14 cellular contexts compared by ENCODE assay signal in genomic region chr9:35042081-35042604, GRCh38. TPM values are rescaled to one million over a fixed set of nuclear protein-coding genes. Genes with fewer than 3 reads are reported as not detected.
A peak's percentile ranks its signal among the peaks of the same experiment; 100 is the strongest.
DNase-seq lines count a peak whose midpoint lies in the region; ATAC-seq and TF ChIP-seq lines count a peak whose summit lies in the region.
"Had no signal": no experiment of that assay in that cellular context is flagged by ENCODE, and none has a peak within 500 bp of the region (broad histone marks: within the 10 kb centered on the region; RNA-seq: fewer than 3 reads in every experiment).

No MANE protein-coding gene starts in this region.

- peaks cover 35% of the 10 kb centered on the region for H3K4me1 Mint-ChIP-seq in HFFc6 (ENCODE audit: low read depth)

- H3K27me3 Mint-ChIP-seq in HFFc6 (ENCODE audit: insufficient read depth), result peaks cover 5% of the 10 kb centered on the region
- H3K27me3 Mint-ChIP-seq: central memory CD8-positive, alpha-beta T cell; IgD-negative memory B cell had no signal

- no peaks in the 10 kb centered on the region for H3K9me3 Mint-ChIP-seq in HFFc6
- H3K9me3 Mint-ChIP-seq: central memory CD8-positive, alpha-beta T cell; IgD-negative memory B cell had no signal

- no peaks in the 10 kb centered on the region for H3K27me3 ChIP-seq in PC-9 (ENCODE audit: insufficient read depth, low read depth)
- H3K27me3 ChIP-seq: left lung, pancreas had no signal

- H4K20me1 ChIP-seq in PC-9 (ENCODE audit: insufficient read depth), result no peaks in the 10 kb centered on the region

- H3K4me3 Mint-ChIP-seq in HFFc6, result no peak overlapping the region
- H3K4me3 Mint-ChIP-seq: central memory CD8-positive, alpha-beta T cell; IgD-negative memory B cell had no signal

- no peak overlapping the region for H2AFZ ChIP-seq in PC-9

- no peaks in the 10 kb centered on the region for H3K36me3 ChIP-seq in PC-9 (ENCODE audit: low read depth)

- H3F3A ChIP-seq in PC-9 (ENCODE audit: insufficient read depth, low read depth), result peaks cover 10% of the 10 kb centered on the region; the same call in 1 of the 2 replicates

- H3K9me3 ChIP-seq in PC-9 (ENCODE audit: insufficient read depth, low read depth), result no peaks in the 10 kb centered on the region
- H3K9me3 ChIP-seq: left lung, pancreas had no signal

- no peak overlapping the region for H3K27ac ChIP-seq in PC-9
- peak overlapping the region; percentile 68 for H3K27ac ChIP-seq in epithelial cell of prostate
- H3K27ac ChIP-seq: left lung, pancreas had no signal

- ATAC-seq in GM19452 (IDR thresholded peaks at IDR 0.05; ENCODE audit: unreplicated experiment), result no peak
- ATAC-seq: left lung, Right ventricle myocardium inferior had no signal

- intact Hi-C loops in PC-9 (cut with micrococcal nuclease; ENCODE audit: unreplicated experiment), result no loop called here

- BruUV-seq in PC-9 (replicated peaks; lab: Mats Ljungman, UMichigan), result no TSS peak

- H3K36me3 Mint-ChIP-seq in HFFc6 (ENCODE audit: low read depth), result peaks cover 33% of the 10 kb centered on the region

- no peak for DNase-seq in HFFc6
- peak; percentile 12 to 65 for DNase-seq in PC-9
- DNase-seq in epithelial cell of prostate (ENCODE audit: low read depth, low spot score), result peak; percentile 14
- peak; percentile 63 for DNase-seq in renal cortical epithelial cell (ENCODE audit: low read depth)
- DNase-seq in DMS 273 treated with DMSO at 0.1 percent for 48 hours (lab: John Stamatoyannopoulos, UW), result no peak
- DNase-seq in GM13976 (ENCODE audit: low spot score), result no peak
- DNase-seq: DMS79; left lung; pancreas; stimulated activated naive CD4-positive, alpha-beta T cell treated with Interleukin-2 at 50 U/mL for 16 hours had no signal

- peak overlapping the region; percentile 31; the same call in 1 of the 2 replicates for H3K4me2 ChIP-seq in PC-9

- no peak overlapping the region for H3K4me3 ChIP-seq in PC-9
- H3K4me3 ChIP-seq: left lung, pancreas had no signal

- peak overlapping the region; percentile 53 for H3K27ac Mint-ChIP-seq in HFFc6

- in situ Hi-C loops in GM13976 (cut with MboI; ENCODE audit: low sequenced_read_pairs, unreplicated experiment), result loop anchor here (10.0 kb wide), 1 partner anchor 137 kb away; no protein-coding TSS in a partner anchor

- peaks cover 12% of the 10 kb centered on the region for H3K4me1 ChIP-seq in PC-9 (replicated peaks; ENCODE audit: insufficient read depth)
- H3K4me1 ChIP-seq: left lung, pancreas had no signal

- POLR2A ChIA-PET in PC-9 (lab: Charles Lee; ENCODE audit: unreplicated experiment), result interaction anchor here (0.7 kb wide), 1 partner anchor 31 kb away, joined by 6 read pairs; the partner anchor contains the start of gene VCP

- no peaks in the 10 kb centered on the region for H3K79me2 ChIP-seq in PC-9 (ENCODE audit: low read depth)

- TF ChIP-seq CTCF in HFFc6 (IDR thresholded peaks at IDR 0.05) (no peak), PC-9 (conservative IDR thresholded peaks at IDR 0.05) (no peak), GM13976 (IDR thresholded peaks at IDR 0.05; ENCODE audit: borderline replicate concordance, control extremely low read depth, extremely low read depth, insufficient read depth, missing control alignments) (no peak)

- H3K9me2 ChIP-seq in PC-9 (ENCODE audit: insufficient read depth), result no peaks in the 10 kb centered on the region

- CTCF ChIA-PET in PC-9 (lab: Charles Lee), result no interaction called here

RNA-seq across cellular contexts. Expression of gene VCP, which starts 30.3 kb away (rescaled TPM):
- total RNA-seq in HFFc6 (2021; fragmentation: NEBNext Ultra II Directional; extraction: Animal tissue kit (Norgen Biotek cat#: 25700)), result 100 to 1,000 TPM; 324 to 457 (median 374) TPM
- total RNA-seq in PC-9 (2021) (200 and 216 TPM in 2 replicates), renal cortical epithelial cell (396 and 420 TPM in 2 replicates)

RNA-seq across cellular contexts. Expression of gene FANCG, which starts 37.6 kb away (rescaled TPM):
- total RNA-seq in HFFc6 (2021; fragmentation: NEBNext Ultra II Directional; extraction: Animal tissue kit (Norgen Biotek cat#: 25700)), result 10 to 100 TPM; 17.8 to 30.0 (median 28.3) TPM
- total RNA-seq in PC-9 (2021) (45.3 and 48.7 TPM in 2 replicates), renal cortical epithelial cell (6.7 and 13.0 TPM in 2 replicates)

RNA-seq across cellular contexts. Expression of gene DNAJB5, which starts 52.6 kb away (rescaled TPM):
- total RNA-seq in HFFc6 (2021; fragmentation: NEBNext Ultra II Directional; extraction: Animal tissue kit (Norgen Biotek cat#: 25700)), result 10 to 100 TPM; 12.2 to 19.9 (median 16.3) TPM
- total RNA-seq in PC-9 (2021) (0.79 and 0.98 TPM in 2 replicates), renal cortical epithelial cell (8.7 and 13.4 TPM in 2 replicates)

RNA-seq across cellular contexts. Expression of gene PIGO, which starts 54.2 kb away (rescaled TPM):
- 10 to 100 TPM; 23.0 to 30.3 (median 28.3) TPM for total RNA-seq in HFFc6 (2021; fragmentation: NEBNext Ultra II Directional; extraction: Animal tissue kit (Norgen Biotek cat#: 25700))
- total RNA-seq in PC-9 (2021), result 18.2 and 20.3 TPM in 2 replicates
- 16.5 and 30.6 TPM in 2 replicates for total RNA-seq in renal cortical epithelial cell

Comparison
In these comparisons a context has a peak if more than half of its experiments do, and no peak if none do; other contexts are left out.
1. DNase-seq: peak in PC-9 (2 of 2), epithelial cell of prostate (single experiment) and renal cortical epithelial cell (single experiment); none in HFFc6 (single experiment), DMS 273 treated with DMSO at 0.1 percent for 48 hours (single experiment) and GM13976 (single experiment).